9 cellular contexts compared by ENCODE assay signal in the genomic region with DNA sequence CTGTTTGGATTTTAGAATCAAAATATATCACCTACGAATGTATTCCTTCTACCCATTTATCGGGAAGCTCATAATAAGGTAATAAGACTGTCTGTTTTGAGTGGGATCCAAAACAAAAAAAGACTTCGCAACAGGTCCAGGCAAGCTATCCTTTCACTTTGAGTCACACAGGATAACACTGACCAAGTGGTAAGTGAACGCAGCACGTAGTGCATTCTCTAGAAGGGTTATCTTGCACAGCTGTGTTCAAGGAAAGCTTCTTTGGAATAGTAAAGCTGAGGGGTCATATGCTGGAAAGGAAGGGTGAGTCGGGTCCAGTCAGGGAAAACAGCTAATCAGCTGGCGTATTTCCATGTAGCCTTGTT. TPM values are rescaled to one million over a fixed set of nuclear protein-coding genes. Genes with fewer than 3 reads are reported as not detected.
DNase-seq lines count a peak whose midpoint lies in the region; ATAC-seq and TF ChIP-seq lines count a peak whose summit lies in the region.
"Had no signal": no experiment of that assay in that cellular context is flagged by ENCODE, and none has a peak within 500 bp of the region (broad histone marks: within the 10 kb centered on the region; RNA-seq: fewer than 3 reads in every experiment).

No MANE protein-coding gene starts in this region.

- ATAC-seq in GM18870 (IDR thresholded peaks at IDR 0.05; ENCODE audit: unreplicated experiment) = peak; percentile 70
- ATAC-seq in GM18520 (IDR thresholded peaks at IDR 0.05; ENCODE audit: unreplicated experiment) = no peak

- H3K4me1 Mint-ChIP-seq in progenitor cell of endocrine pancreas (ENCODE audit: low read depth) = peaks cover 7% of the 10 kb centered on the region

- H3K9me3 Mint-ChIP-seq in progenitor cell of endocrine pancreas (ENCODE audit: low read depth) = no peaks in the 10 kb centered on the region

- H3K9me3 ChIP-seq in HUES64 (ENCODE audit: insufficient read depth, low read depth, low read length) = no peaks in the 10 kb centered on the region
- no peaks in the 10 kb centered on the region for H3K9me3 ChIP-seq in esophagus squamous epithelium
- H3K9me3 ChIP-seq in BE2C = no peaks in the 10 kb centered on the region
- H3K9me3 ChIP-seq: SJSA1 had no signal

- WGBS in HUES64 = 61% methylated on average over 6 of the region's 7 CpGs
- WGBS in esophagus squamous epithelium, 2 donors = 21 to 33% methylated on average over 7 of the region's 7 CpGs

- no peak overlapping the region for H3K27ac ChIP-seq in HUES64 (ENCODE audit: low read depth, low read length)
- H3K27ac ChIP-seq in esophagus squamous epithelium = peak overlapping the region in 2 of 4 donors; percentile 26 to 60
- H3K27ac ChIP-seq: SJSA1 had no signal

- no peak overlapping the region for H3K9ac ChIP-seq in HUES64 (ENCODE audit: low read depth, low read length)

- H3K4me1 ChIP-seq in HUES64 (ENCODE audit: insufficient read depth, low read length) (peaks cover 9% of the 10 kb centered on the region; the same call in 1 of the 2 replicates), esophagus squamous epithelium (peaks cover 0 to 23% (median 11%) of the 10 kb centered on the region in 3 donors), BE2C (no peaks in the 10 kb centered on the region)

- H3K27me3 Mint-ChIP-seq in progenitor cell of endocrine pancreas = peaks cover 63% of the 10 kb centered on the region

- intact Hi-C loops in esophagus squamous epithelium (cut with DNase I) = no loop called here

- H3K36me3 ChIP-seq in HUES64 (ENCODE audit: insufficient read depth, low read length) (no peaks in the 10 kb centered on the region), esophagus squamous epithelium (no peaks in the 10 kb centered on the region), BE2C (no peaks in the 10 kb centered on the region)
- H3K36me3 ChIP-seq: SJSA1 had no signal

- no peak overlapping the region for H3K27ac Mint-ChIP-seq in progenitor cell of endocrine pancreas

- H3K27me3 ChIP-seq in HUES64 (ENCODE audit: insufficient read depth, low read length) (peaks cover 88% of the 10 kb centered on the region), esophagus squamous epithelium (peaks cover 0 to 70% (median 3%) of the 10 kb centered on the region in 4 donors), BE2C (peaks cover 22% of the 10 kb centered on the region)

- peak overlapping the region; percentile 54 for H3K4me3 ChIP-seq in HUES64 (ENCODE audit: low read length)
- H3K4me3 ChIP-seq in esophagus squamous epithelium = peak overlapping the region; percentile 18 to 65 (median 38)
- H3K4me3 ChIP-seq in BE2C (ENCODE audit: low read depth, low read length) = no peak overlapping the region
- H3K4me3 ChIP-seq: SJSA1 had no signal

- TF ChIP-seq CTCF in esophagus squamous epithelium (IDR thresholded peaks at IDR 0.05) = no peak
- no peak for TF ChIP-seq CTCF in progenitor cell of endocrine pancreas (IDR thresholded peaks at IDR 0.05; ENCODE audit: unreplicated experiment)
- no peak for TF ChIP-seq CTCF in BE2C (IDR thresholded peaks at IDR 0.05; ENCODE audit: low read depth, low read length)

- no peaks in the 10 kb centered on the region for H3K36me3 Mint-ChIP-seq in progenitor cell of endocrine pancreas (ENCODE audit: insufficient read depth)

- no peak for DNase-seq in esophagus squamous epithelium (lab: John Stamatoyannopoulos, UW)
- no peak for DNase-seq in progenitor cell of endocrine pancreas (ENCODE audit: low spot score, unreplicated experiment)
- DNase-seq in SIG-M5 treated with dmso at 0.1 percent for 504 hours (lab: John Stamatoyannopoulos, UW; ENCODE audit: unreplicated experiment) = no peak
- no peak for DNase-seq in NCI-H1436 (lab: John Stamatoyannopoulos, UW)
- DNase-seq in BE2C = no peak

- TF ChIP-seq POLR2A in esophagus squamous epithelium (IDR thresholded peaks at IDR 0.05) = no peak

- peak overlapping the region; percentile 70 for H3K4me3 Mint-ChIP-seq in progenitor cell of endocrine pancreas (ENCODE audit: low read depth)

RNA-seq across cellular contexts. Expression of gene NRGN, which starts 22.3 kb away (rescaled TPM):
- polyA plus RNA-seq in HUES64 (2013, experiment 1 of 2) = 8.3 TPM
- 14.9 TPM for polyA plus RNA-seq in HUES64 (2013, experiment 2 of 2)
- 1 to 10 TPM in 3 of 4 donors, under 1 TPM in 1; 0.83 to 5.0 (median 1.5) TPM for total RNA-seq in esophagus squamous epithelium
- total RNA-seq in progenitor cell of endocrine pancreas = 4.9 and 5.9 TPM in 2 replicates
- polyA plus RNA-seq in BE2C (2012; ENCODE audit: insufficient read depth, insufficient read length, low read depth) = 55.6 TPM

RNA-seq across cellular contexts. Expression of gene VSIG2, which starts 34.7 kb away (rescaled TPM):
- not detected for polyA plus RNA-seq in HUES64 (2013, experiment 1 of 2)
- polyA plus RNA-seq in HUES64 (2013, experiment 2 of 2) = not detected
- 10 to 100 TPM in 1 of 4 donors, 1 to 10 TPM in 3; 5.1 to 10.2 (median 7.6) TPM for total RNA-seq in esophagus squamous epithelium
- 1.8 and 2.6 TPM in 2 replicates for total RNA-seq in progenitor cell of endocrine pancreas
- 0.74 TPM for polyA plus RNA-seq in BE2C (2012; ENCODE audit: insufficient read depth, insufficient read length, low read depth)
- total RNA-seq: SJSA1 had no signal

RNA-seq across cellular contexts. Expression of gene SPA17, which starts 43.7 kb away (rescaled TPM):
- 13.9 TPM for polyA plus RNA-seq in HUES64 (2013, experiment 1 of 2)
- 19.3 TPM for polyA plus RNA-seq in HUES64 (2013, experiment 2 of 2)
- total RNA-seq in esophagus squamous epithelium (1 to 10 TPM; 2.3 to 8.5 (median 6.0) TPM), progenitor cell of endocrine pancreas (12.0 and 13.6 TPM in 2 replicates)
- 1.6 TPM for polyA plus RNA-seq in BE2C (2012; ENCODE audit: insufficient read depth, insufficient read length, low read depth)

RNA-seq across cellular contexts. Expression of gene SIAE, which starts 43.9 kb away (rescaled TPM):
- polyA plus RNA-seq in HUES64 (2013, experiment 1 of 2) = 2.2 TPM
- polyA plus RNA-seq in HUES64 (2013, experiment 2 of 2) = 3.2 TPM
- total RNA-seq in esophagus squamous epithelium = 10 to 100 TPM in 1 of 4 donors, 1 to 10 TPM in 3; 5.7 to 19.6 (median 8.0) TPM
- 7.9 and 8.7 TPM in 2 replicates for total RNA-seq in progenitor cell of endocrine pancreas
- polyA plus RNA-seq in BE2C (2012; ENCODE audit: insufficient read depth, insufficient read length, low read depth) = 5.0 TPM

RNA-seq across cellular contexts. Expression of gene ESAM, which starts 44.7 kb away (rescaled TPM):
- 0.25 TPM for polyA plus RNA-seq in HUES64 (2013, experiment 1 of 2)
- polyA plus RNA-seq in HUES64 (2013, experiment 2 of 2) = 0.44 TPM
- total RNA-seq in esophagus squamous epithelium (10 to 100 TPM in 2 of 4 donors, 1 to 10 TPM in 2; 5.6 to 23.1 (median 9.7) TPM), progenitor cell of endocrine pancreas (1.4 and 1.6 TPM in 2 replicates)
- polyA plus RNA-seq in BE2C (2012; ENCODE audit: insufficient read depth, insufficient read length, low read depth) = 6.5 TPM
